8 cellular contexts compared by ENCODE assay signal in genomic region chr2:12005886-12006681, GRCh38.
DNase-seq lines count a peak whose midpoint lies in the region; ATAC-seq and TF ChIP-seq lines count a peak whose summit lies in the region.

No MANE protein-coding gene starts in this region.

- no peaks in the 10 kb centered on the region for H3K36me3 ChIP-seq in DND-41 (ENCODE audit: insufficient read depth, low read length)
- H3K36me3 ChIP-seq in prostate gland = no peaks in the 10 kb centered on the region

- no peak overlapping the region for H2AFZ ChIP-seq in DND-41 (ENCODE audit: low read depth, low read length)

- no peaks in the 10 kb centered on the region for H3K9me3 Mint-ChIP-seq in activated B cell treated with CpG ODN at 0.5 μM for 24 hours
- H3K9me3 Mint-ChIP-seq in central memory CD8-positive, alpha-beta T cell = no peaks in the 10 kb centered on the region

- no peak overlapping the region for H3K9ac ChIP-seq in DND-41 (ENCODE audit: low read depth, low read length)

- no peak for TF ChIP-seq CTCF in DND-41 (IDR thresholded peaks at IDR 0.05; ENCODE audit: borderline replicate concordance, extremely low read depth, low read length, poor library complexity, severe bottlenecking)
- TF ChIP-seq CTCF in activated B cell treated with CpG ODN at 0.5 μM for 24 hours (IDR thresholded peaks at IDR 0.05) = no peak
- no peak for TF ChIP-seq CTCF in prostate gland (IDR thresholded peaks at IDR 0.05)

- H3K4me3 ChIP-seq in DND-41 (ENCODE audit: low read depth in 1 of 2, low read length in 2 of 2) (peak overlapping the region in 1 of 2 experiments; percentile 24; a peak in 1 of 4 replicates), prostate gland (no peak overlapping the region)
- no peak overlapping the region for H3K4me3 ChIP-seq in Jurkat, Clone E6-1 (ENCODE audit: low read length)

- no peaks in the 10 kb centered on the region for H3K9me3 ChIP-seq in DND-41 (ENCODE audit: insufficient read depth, low read length, severe bottlenecking)
- no peaks in the 10 kb centered on the region for H3K9me3 ChIP-seq in prostate gland

- no peak for TF ChIP-seq POLR2A in prostate gland (IDR thresholded peaks at IDR 0.05)

- H3K27ac ChIP-seq in DND-41 (ENCODE audit: low read length) = peak overlapping the region; percentile 47; the same call in 1 of the 2 replicates
- H3K27ac ChIP-seq in prostate gland = no peak overlapping the region

- no peaks in the 10 kb centered on the region for H3K27me3 Mint-ChIP-seq in activated B cell treated with CpG ODN at 0.5 μM for 24 hours
- peaks cover 81% of the 10 kb centered on the region for H3K27me3 Mint-ChIP-seq in central memory CD8-positive, alpha-beta T cell

- no peaks in the 10 kb centered on the region for H4K20me1 ChIP-seq in DND-41 (ENCODE audit: insufficient read depth, low read length)

- intact Hi-C loops in activated B cell treated with CpG ODN at 0.5 μM for 24 hours (cut with micrococcal nuclease) = loop anchor here (5.0 to 10.0 kb wide), 4 partner anchors 41 to 141 kb away; no protein-coding TSS in a partner anchor
- intact Hi-C loops in prostate gland (cut with DNase I) = no loop called here

- H3K4me1 ChIP-seq in DND-41 (ENCODE audit: insufficient read depth, low read length) (peaks cover 19% of the 10 kb centered on the region), prostate gland (replicated peaks) (no peaks in the 10 kb centered on the region)

- peak overlapping the region; percentile 51 for H3K4me2 ChIP-seq in DND-41 (ENCODE audit: insufficient read depth, low read length)

- H3K36me3 Mint-ChIP-seq in activated B cell treated with CpG ODN at 0.5 μM for 24 hours (ENCODE audit: low read depth) = no peaks in the 10 kb centered on the region
- peaks cover 7% of the 10 kb centered on the region for H3K36me3 Mint-ChIP-seq in central memory CD8-positive, alpha-beta T cell (ENCODE audit: insufficient read depth)

- DNase-seq in DND-41 (peak; percentile 83), activated B cell treated with CpG ODN at 0.5 μM for 24 hours (no peak), pulmonary artery endothelial cell (ENCODE audit: low read depth, low spot score) (peak; percentile 4), prostate gland (ENCODE audit: low spot score) (no peak), NCI-H82 treated with DMSO at 0.1 percent for 48 hours (lab: John Stamatoyannopoulos, UW; ENCODE audit: unreplicated experiment) (no peak)
- DNase-seq in Jurkat, Clone E6-1 (ENCODE audit: low read depth, low spot score) = peak; percentile 69
- DNase-seq in central memory CD8-positive, alpha-beta T cell (ENCODE audit: low spot score in 2 of 2) = peak; percentile 64 to 81

- H3K4me1 Mint-ChIP-seq in activated B cell treated with CpG ODN at 0.5 μM for 24 hours = peaks cover 57% of the 10 kb centered on the region
- H3K4me1 Mint-ChIP-seq in central memory CD8-positive, alpha-beta T cell = peaks cover 25% of the 10 kb centered on the region

- POLR2A ChIA-PET in activated B cell treated with CpG ODN at 0.5 μM for 24 hours (lab: Charles Lee) = interaction anchor here (0.7 to 1.3 kb wide), 5 partner anchors 8 to 711 kb away, joined by 3 to 4 read pairs (median 3); partner anchors contain the start of gene TRIB2

- H3K27me3 ChIP-seq in DND-41 (ENCODE audit: insufficient read depth, low read length, poor library complexity) (no peaks in the 10 kb centered on the region), prostate gland (replicated peaks; ENCODE audit: insufficient read depth) (no peaks in the 10 kb centered on the region)

- peak overlapping the region; percentile 46 for H3K4me3 Mint-ChIP-seq in activated B cell treated with CpG ODN at 0.5 μM for 24 hours
- peak overlapping the region; percentile 12 for H3K4me3 Mint-ChIP-seq in central memory CD8-positive, alpha-beta T cell

- WGBS in prostate gland = 53% methylated on average over 8 of the region's 8 CpGs

- H3K27ac Mint-ChIP-seq in activated B cell treated with CpG ODN at 0.5 μM for 24 hours = peak overlapping the region; percentile 56
- H3K27ac Mint-ChIP-seq in central memory CD8-positive, alpha-beta T cell (ENCODE audit: low read depth) = no peak overlapping the region

- CTCF ChIA-PET in activated B cell treated with CpG ODN at 0.5 μM for 24 hours (lab: Charles Lee) = interaction anchor here (0.7 to 1.0 kb wide), 2 partner anchors 28 to 39 kb away, joined by 3 read pairs; no protein-coding TSS in a partner anchor

- peak; percentile 98 for ATAC-seq in DND-41 (ENCODE audit: insufficient read depth, low read depth)
- peak; percentile 85 for ATAC-seq in GM21423 (IDR thresholded peaks at IDR 0.05; ENCODE audit: unreplicated experiment)
- ATAC-seq in activated B cell treated with CpG ODN at 0.5 μM for 24 hours (ENCODE audit: low read depth) = peak; percentile 77
- ATAC-seq in central memory CD8-positive, alpha-beta T cell (replicated peaks; ENCODE audit: extremely low read depth, poor library complexity, severe bottlenecking) = peak; percentile 99

- H3K79me2 ChIP-seq in DND-41 (ENCODE audit: insufficient read depth, low read length) = no peaks in the 10 kb centered on the region

Comparison
In these comparisons a context has a peak if more than half of its experiments do, and no peak if none do; other contexts are left out.
1. DNase-seq: peak in DND-41 (single experiment), Jurkat, Clone E6-1 (single experiment), central memory CD8-positive, alpha-beta T cell (2 of 2) and pulmonary artery endothelial cell (single experiment); none in activated B cell treated with CpG ODN at 0.5 μM for 24 hours (single experiment), prostate gland (single experiment) and NCI-H82 treated with DMSO at 0.1 percent for 48 hours (single experiment).
2. Peak in every context shown above with its lines, with median percentiles within 50 percentile points of each other: ATAC-seq.